Comparison of ENCODE assay signal across 33 cellular contexts in the genomic region with DNA sequence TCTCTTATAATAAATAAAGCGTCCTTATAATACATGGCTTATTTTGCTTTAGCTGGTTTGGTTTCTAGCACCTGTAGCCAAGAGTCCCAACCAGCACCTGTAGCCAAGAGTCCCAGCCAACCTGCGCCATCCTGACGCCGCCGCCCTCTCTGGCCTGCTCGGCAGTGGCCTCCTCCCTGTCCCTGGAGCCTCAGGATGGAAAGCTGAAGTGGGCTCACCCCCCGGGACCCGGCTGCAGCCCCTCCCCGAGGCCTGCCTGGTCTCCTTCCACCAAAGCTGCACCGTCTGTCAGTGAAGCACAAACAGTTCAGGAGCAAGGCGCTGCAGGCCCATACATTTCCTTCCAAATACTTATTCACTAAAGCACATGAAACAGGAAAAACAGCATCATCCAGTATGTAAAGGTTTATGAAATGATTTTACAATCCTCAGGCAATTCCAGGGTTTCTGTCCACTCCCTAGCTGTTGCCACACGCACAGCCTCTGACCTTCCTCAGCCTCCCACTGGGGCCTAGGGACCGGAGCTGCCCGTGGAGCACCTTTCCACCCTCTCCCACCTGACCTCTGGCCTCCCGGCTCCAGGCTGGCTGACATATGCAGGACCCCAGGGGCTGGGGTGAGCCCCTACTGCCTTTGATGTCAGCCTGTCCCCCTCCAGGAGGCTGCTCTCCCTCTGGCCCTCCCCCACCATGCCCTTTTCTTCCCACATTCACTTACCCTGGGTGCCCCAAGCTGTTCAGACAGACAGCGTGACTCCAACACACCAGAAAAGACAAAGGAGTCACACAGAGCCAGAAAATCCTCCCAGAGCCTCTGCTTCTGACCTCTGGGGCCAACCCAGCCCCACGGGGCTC.
DNase-seq lines count a peak whose midpoint lies in the region; ATAC-seq, FAIRE-seq and TF ChIP-seq lines count a peak whose summit lies in the region.
"Had no signal": no experiment of that assay in that cellular context is flagged by ENCODE, and none has a peak within 500 bp of the region (broad histone marks: within the 10 kb centered on the region; RNA-seq: fewer than 3 reads in every experiment).

No MANE protein-coding gene starts in this region.

- H3K4me3 Mint-ChIP-seq in Caco-2 (ENCODE audit: unreplicated experiment) (no peak overlapping the region), glutamatergic neuron (ENCODE audit: unreplicated experiment) (no peak overlapping the region), progenitor cell of endocrine pancreas (ENCODE audit: low read depth) (no peak overlapping the region)
- H3K4me3 Mint-ChIP-seq: activated naive CD4-positive, alpha-beta T cell treated with anti-CD3 and anti-CD28 coated beads, Interleukin-2, amount 50 U/mL, for 24 hours; activated T-helper 1 cell treated with anti-CD3 and anti-CD28 coated beads, Interleukin-12 subunit alpha, Interleukin-12 subunit beta, Interleukin-2, Interleukin-4 antibody, amounts not matched to agents 30 ng/mL and 10 ng/mL and 1 ng/mL, durations not matched to agents 14 hours and 24 hours and 36 hours; B cell; effector memory CD8-positive, alpha-beta T cell had no signal

- CTCF ChIA-PET in Caco-2 (lab: Charles Lee) = no interaction called here

- H3K4me3 ChIP-seq in Caco-2 (ENCODE audit: low read depth, low read length) (no peak overlapping the region), RWPE2 (ENCODE audit: severe bottlenecking) (no peak overlapping the region), osteoblast (ENCODE audit: insufficient read depth, low read length) (no peak overlapping the region)
- H3K4me3 ChIP-seq: gastrocnemius medialis, left ventricle myocardium inferior, MG63, ovary, right atrium auricular region, SJCRH30, spleen, upper lobe of right lung had no signal

- no peaks in the 10 kb centered on the region for H3K27me3 Mint-ChIP-seq in Caco-2 (ENCODE audit: insufficient read depth, unreplicated experiment)
- peaks cover 5% of the 10 kb centered on the region for H3K27me3 Mint-ChIP-seq in glutamatergic neuron (ENCODE audit: unreplicated experiment)
- peaks cover 22% of the 10 kb centered on the region for H3K27me3 Mint-ChIP-seq in progenitor cell of endocrine pancreas

- H3K27ac Mint-ChIP-seq in Caco-2 (ENCODE audit: unreplicated experiment) (peak overlapping the region; percentile 89), glutamatergic neuron (ENCODE audit: unreplicated experiment) (no peak overlapping the region), progenitor cell of endocrine pancreas (no peak overlapping the region)
- H3K27ac Mint-ChIP-seq: activated naive CD4-positive, alpha-beta T cell treated with anti-CD3 and anti-CD28 coated beads, Interleukin-2, amount 50 U/mL, for 24 hours; activated T-helper 1 cell treated with anti-CD3 and anti-CD28 coated beads, Interleukin-12 subunit alpha, Interleukin-12 subunit beta, Interleukin-2, Interleukin-4 antibody, amounts not matched to agents 30 ng/mL and 10 ng/mL and 1 ng/mL, durations not matched to agents 14 hours and 24 hours and 36 hours; B cell had no signal

- H3K4me2 ChIP-seq in osteoblast (ENCODE audit: insufficient read depth, low read length) = no peak overlapping the region

- peaks cover 60% of the 10 kb centered on the region for H3K4me1 ChIP-seq in Caco-2
- no peaks in the 10 kb centered on the region for H3K4me1 ChIP-seq in RWPE2 (ENCODE audit: insufficient read depth, poor library complexity, severe bottlenecking)
- no peaks in the 10 kb centered on the region for H3K4me1 ChIP-seq in osteoblast (ENCODE audit: insufficient read depth, low read length)
- H3K4me1 ChIP-seq: gastrocnemius medialis, left ventricle myocardium inferior, right atrium auricular region, SJCRH30, spleen, upper lobe of right lung had no signal

- no peaks in the 10 kb centered on the region for H3K27me3 ChIP-seq in Caco-2 (replicated peaks; ENCODE audit: control insufficient read depth, insufficient read depth, low read length)
- H3K27me3 ChIP-seq in RWPE2 (ENCODE audit: insufficient read depth, poor library complexity, severe bottlenecking) = no peaks in the 10 kb centered on the region
- H3K27me3 ChIP-seq in osteoblast (ENCODE audit: insufficient read depth, low read length) = no peaks in the 10 kb centered on the region
- H3K27me3 ChIP-seq: gastrocnemius medialis, MG63, ovary, right atrium auricular region, SJCRH30 had no signal

- DNase-seq in Caco-2 = no peak
- DNase-seq in RWPE2 (ENCODE audit: low spot score) = peak; percentile 38
- peak; percentile 27 for DNase-seq in glutamatergic neuron
- peak; percentile 36 for DNase-seq in osteoblast (ENCODE audit: insufficient read length, low spot score, missing footprints)
- no peak for DNase-seq in GM12892 (ENCODE audit: insufficient read length)
- no peak for DNase-seq in progenitor cell of endocrine pancreas (ENCODE audit: low spot score, unreplicated experiment)
- DNase-seq: activated CD4-positive, alpha-beta T cell treated with anti-CD3 and anti-CD28 coated beads, Interleukin-2, amount 50 U/mL, for 4 hours; amygdala; DMS53; effector memory CD8-positive, alpha-beta T cell; gastrocnemius medialis; GF-D8; hypothalamus; KBM-7; left ventricle myocardium inferior; MG63; NCI-H2081; NCI-H226; ovary; SJCRH30; spleen; stimulated activated CD4-positive, alpha-beta T cell treated with anti-CD3 and anti-CD28 coated beads, Interleukin-2, amount 100 ng/mL, for 48 hours; substantia nigra; upper lobe of right lung had no signal

- intact Hi-C loops in Caco-2 (cut with micrococcal nuclease; ENCODE audit: unreplicated experiment) = no loop called here

- no peak for FAIRE-seq in GM12892 (lab: Jason Lieb, UNC)
- FAIRE-seq: bronchial epithelial cell, GM18507, RCC 7860 had no signal

- H3K9me3 ChIP-seq in Caco-2 (no peaks in the 10 kb centered on the region), RWPE2 (ENCODE audit: severe bottlenecking) (no peaks in the 10 kb centered on the region), osteoblast (ENCODE audit: low read depth, low read length) (no peaks in the 10 kb centered on the region)
- H3K9me3 ChIP-seq: gastrocnemius medialis, left ventricle myocardium inferior, MG63, ovary, right atrium auricular region, SJCRH30, spleen, upper lobe of right lung had no signal

- no peaks in the 10 kb centered on the region for H3K9me3 Mint-ChIP-seq in Caco-2 (ENCODE audit: unreplicated experiment)
- H3K9me3 Mint-ChIP-seq in glutamatergic neuron (ENCODE audit: unreplicated experiment) = peaks cover 5% of the 10 kb centered on the region
- H3K9me3 Mint-ChIP-seq in progenitor cell of endocrine pancreas (ENCODE audit: low read depth) = no peaks in the 10 kb centered on the region
- H3K9me3 Mint-ChIP-seq: activated naive CD4-positive, alpha-beta T cell treated with anti-CD3 and anti-CD28 coated beads, Interleukin-2, amount 50 U/mL, for 24 hours; activated T-helper 1 cell treated with anti-CD3 and anti-CD28 coated beads, Interleukin-12 subunit alpha, Interleukin-12 subunit beta, Interleukin-2, Interleukin-4 antibody, amounts not matched to agents 30 ng/mL and 10 ng/mL and 1 ng/mL, durations not matched to agents 14 hours and 24 hours and 36 hours; effector memory CD8-positive, alpha-beta T cell had no signal

- no peak for TF ChIP-seq POLR2A in GM12892 (IDR thresholded peaks at IDR 0.05; ENCODE audit: low read depth, low read length)

- no peak for ATAC-seq in RWPE2 (ENCODE audit: low read depth)
- no peak for ATAC-seq in HG02610 (IDR thresholded peaks at IDR 0.05; ENCODE audit: unreplicated experiment)
- ATAC-seq in HG03520 (IDR thresholded peaks at IDR 0.05; ENCODE audit: unreplicated experiment) = no peak
- ATAC-seq: effector memory CD8-positive, alpha-beta T cell; gastrocnemius medialis; upper lobe of right lung had no signal

- POLR2A ChIA-PET in Caco-2 (lab: Charles Lee) = no interaction called here

- H3K36me3 ChIP-seq in Caco-2 (ENCODE audit: control insufficient read depth, insufficient read depth, low read length) (no peaks in the 10 kb centered on the region), RWPE2 (ENCODE audit: low read depth) (no peaks in the 10 kb centered on the region), osteoblast (ENCODE audit: insufficient read depth, low read length) (no peaks in the 10 kb centered on the region)
- H3K36me3 ChIP-seq: gastrocnemius medialis, left ventricle myocardium inferior, MG63, ovary, right atrium auricular region, SJCRH30, spleen, upper lobe of right lung had no signal

- BruUV-seq in Caco-2 (replicated peaks; lab: Mats Ljungman, UMichigan) = no TSS peak

- no peak overlapping the region for H2AFZ ChIP-seq in osteoblast (ENCODE audit: low read length)

- peaks cover 30% of the 10 kb centered on the region for H3K4me1 Mint-ChIP-seq in Caco-2 (ENCODE audit: low read depth, unreplicated experiment)
- H3K4me1 Mint-ChIP-seq in glutamatergic neuron (ENCODE audit: low read depth, unreplicated experiment) = peaks cover 13% of the 10 kb centered on the region
- peaks cover 27% of the 10 kb centered on the region for H3K4me1 Mint-ChIP-seq in progenitor cell of endocrine pancreas (ENCODE audit: low read depth)
- H3K4me1 Mint-ChIP-seq: activated naive CD4-positive, alpha-beta T cell treated with anti-CD3 and anti-CD28 coated beads, Interleukin-2, amount 50 U/mL, for 24 hours; B cell had no signal

- no peaks in the 10 kb centered on the region for H3K79me2 ChIP-seq in osteoblast (ENCODE audit: insufficient read depth, low read length)

- H3K36me3 Mint-ChIP-seq in Caco-2 (ENCODE audit: insufficient read depth, unreplicated experiment) (no peaks in the 10 kb centered on the region), glutamatergic neuron (ENCODE audit: unreplicated experiment) (no peaks in the 10 kb centered on the region), progenitor cell of endocrine pancreas (ENCODE audit: insufficient read depth) (no peaks in the 10 kb centered on the region)
- H3K36me3 Mint-ChIP-seq: activated naive CD4-positive, alpha-beta T cell treated with anti-CD3 and anti-CD28 coated beads, Interleukin-2, amount 50 U/mL, for 24 hours had no signal

- H4K20me1 ChIP-seq in osteoblast (ENCODE audit: insufficient read depth, low read length) = no peaks in the 10 kb centered on the region

- TF ChIP-seq CTCF in Caco-2 (IDR thresholded peaks at IDR 0.05; ENCODE audit: insufficient read depth in 1 of 2, low read depth in 1 of 2, low read length in 1 of 2, severe bottlenecking in 1 of 2, unreplicated experiment in 1 of 2) = no peak
- TF ChIP-seq CTCF in RWPE2 (IDR thresholded peaks at IDR 0.05; ENCODE audit: poor library complexity, severe bottlenecking) = no peak
- TF ChIP-seq CTCF in glutamatergic neuron (IDR thresholded peaks at IDR 0.05; ENCODE audit: partially characterized antibody, unreplicated experiment) = no peak
- TF ChIP-seq CTCF in osteoblast (IDR thresholded peaks at IDR 0.05; ENCODE audit: extremely low read depth, low read depth, low read length) = no peak
- TF ChIP-seq CTCF in progenitor cell of endocrine pancreas (IDR thresholded peaks at IDR 0.05; ENCODE audit: unreplicated experiment) = no peak

- H3K27ac ChIP-seq in RWPE2 (ENCODE audit: poor library complexity, severe bottlenecking) (no peak overlapping the region), osteoblast (ENCODE audit: low read depth, low read length) (no peak overlapping the region)
- H3K27ac ChIP-seq: gastrocnemius medialis, left ventricle myocardium inferior, ovary, right atrium auricular region, SJCRH30, spleen, upper lobe of right lung had no signal

Comparison
In these comparisons a context has a peak if more than half of its experiments do, and no peak if none do; other contexts are left out.
1. DNase-seq: peak in RWPE2 (single experiment), glutamatergic neuron (single experiment) and osteoblast (single experiment); none in Caco-2 (0 of 2), GM12892 (single experiment) and progenitor cell of endocrine pancreas (single experiment).